ENCODE assay signal across 16 cellular contexts in the genomic region with DNA sequence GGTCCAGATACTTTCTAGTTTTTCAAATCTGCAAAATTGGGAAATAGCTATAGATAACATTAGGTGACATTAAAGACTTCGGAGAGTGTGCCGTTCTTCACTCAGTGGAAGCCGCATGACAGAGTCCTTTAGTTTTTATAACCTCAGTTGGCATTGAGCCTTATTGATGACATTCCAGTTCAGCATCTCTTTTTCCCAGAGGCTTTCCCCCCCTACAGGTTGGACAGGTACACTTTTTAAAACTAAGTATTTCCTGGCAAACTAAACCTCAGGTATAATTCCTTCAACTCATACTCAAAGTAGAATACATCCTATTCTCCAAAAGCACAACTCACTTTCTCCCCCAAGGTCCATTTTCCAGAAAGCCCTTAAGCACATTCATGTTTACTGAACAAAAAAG. TPM values are rescaled to one million over a fixed set of nuclear protein-coding genes. Genes with fewer than 3 reads are reported as not detected.
DNase-seq lines count a peak whose midpoint lies in the region; ATAC-seq and TF ChIP-seq lines count a peak whose summit lies in the region.
"Had no signal": no experiment of that assay in that cellular context is flagged by ENCODE, and none has a peak within 500 bp of the region (broad histone marks: within the 10 kb centered on the region; RNA-seq: fewer than 3 reads in every experiment).

No MANE protein-coding gene starts in this region.

- in situ Hi-C loops in transverse colon (cut with MboI; ENCODE audit: low pct_ligation_motif_present in 1 of 4, low pct_unique_long_range_greater_than_20kb in 1 of 4, low sequenced_read_pairs in 3 of 4), result no loop called here

- no peak overlapping the region for H3K9ac ChIP-seq in PC-3 (ENCODE audit: low read length)

- no peaks in the 10 kb centered on the region for H3K4me1 ChIP-seq in breast epithelium
- H3K4me1 ChIP-seq in PC-3 (ENCODE audit: insufficient read depth, low read length), result peaks cover 17% of the 10 kb centered on the region
- peaks cover 12 to 13% of the 10 kb centered on the region in 2 donors for H3K4me1 ChIP-seq in left lung
- H3K4me1 ChIP-seq in transverse colon, result peaks cover 6 to 51% (median 40%) of the 10 kb centered on the region in 4 donors
- peaks cover 0 to 3% of the 10 kb centered on the region in 2 donors for H3K4me1 ChIP-seq in aorta (ENCODE audit: control insufficient read depth in 1 of 2, insufficient read depth in 2 of 2, low read length in 2 of 2)
- H3K4me1 ChIP-seq: HAP-1 had no signal

- peak overlapping the region in 2 of 3 donors; percentile 7 to 21 for H3K4me3 ChIP-seq in breast epithelium
- no peak overlapping the region for H3K4me3 ChIP-seq in PC-3 (ENCODE audit: low read length)
- no peak overlapping the region for H3K4me3 ChIP-seq in left lung
- peak overlapping the region in 1 of 4 donors; percentile 4 for H3K4me3 ChIP-seq in transverse colon
- H3K4me3 ChIP-seq in aorta (ENCODE audit: low read length in 2 of 2), result no peak overlapping the region
- H3K4me3 ChIP-seq: HAP-1, PC-9, SK-N-MC had no signal

- H3K79me2 ChIP-seq in PC-3 (ENCODE audit: low read length), result no peaks in the 10 kb centered on the region

- no peak for TF ChIP-seq EP300 in transverse colon (IDR thresholded peaks at IDR 0.05; ENCODE audit: low read depth)

- no peaks in the 10 kb centered on the region for H3K27me3 Mint-ChIP-seq in MCF 10A (ENCODE audit: insufficient read depth, unreplicated experiment)
- no peaks in the 10 kb centered on the region; the same call in 1 of the 2 replicates for H3K27me3 Mint-ChIP-seq in HFFc6 (ENCODE audit: insufficient read depth)
- H3K27me3 Mint-ChIP-seq: CD4-positive, CD25-positive, alpha-beta regulatory T cell had no signal

- intact Hi-C loops in breast epithelium (cut with DNase I; ENCODE audit: low total_unique reads), result no loop called here
- intact Hi-C loops in MCF 10A (cut with micrococcal nuclease), result no loop called here
- intact Hi-C loops in PC-3 (cut with micrococcal nuclease), result no loop called here
- intact Hi-C loops in left lung (cut with DNase I), result no loop called here
- intact Hi-C loops in transverse colon (cut with DNase I; ENCODE audit: low total_unique reads), result no loop called here
- intact Hi-C loops in aorta (cut with DNase I), result no loop called here

- ATAC-seq in PC-3 (no peak), left lung (no peak), aorta (ENCODE audit: low FRiP score) (no peak)

- H3K4me3 Mint-ChIP-seq in MCF 10A (ENCODE audit: unreplicated experiment) (no peak overlapping the region), HFFc6 (no peak overlapping the region)
- H3K4me3 Mint-ChIP-seq: CD4-positive, CD25-positive, alpha-beta regulatory T cell had no signal

- CTCF ChIA-PET in MCF 10A (lab: Yijun Ruan, JAX), result interaction anchor here (2.0 kb wide), 1 partner anchor 12 kb away, joined by 6 read pairs; no protein-coding TSS in a partner anchor
- CTCF ChIA-PET in PC-3 (lab: Charles Lee), result no interaction called here

- no peaks in the 10 kb centered on the region for H4K20me1 ChIP-seq in PC-3 (ENCODE audit: low read length)

- WGBS in transverse colon (ENCODE audit: low coverage in 1 of 2), 2 donors, result 46 to 64% methylated on average over 3 of the region's 3 CpGs
- 88 to 89% methylated on average over 3 of the region's 3 CpGs for WGBS in aorta, 2 donors

- no peaks in the 10 kb centered on the region for H3F3A ChIP-seq in PC-3 (ENCODE audit: low read length, unreplicated experiment)

- no peak overlapping the region for H3K27ac Mint-ChIP-seq in MCF 10A (ENCODE audit: low read depth, unreplicated experiment)
- H3K27ac Mint-ChIP-seq in HFFc6, result no peak overlapping the region

- BruUV-seq in MCF 10A (replicated peaks; lab: Mats Ljungman, UMichigan) (no TSS peak), PC-3 (replicated peaks; lab: Mats Ljungman, UMichigan) (no TSS peak)

- POLR2A ChIA-PET in MCF 10A (lab: Yijun Ruan, JAX), result no interaction called here
- POLR2A ChIA-PET in PC-3 (lab: Charles Lee; ENCODE audit: unreplicated experiment), result no interaction called here

- no peak for TF ChIP-seq POLR2A in breast epithelium (IDR thresholded peaks at IDR 0.05)
- TF ChIP-seq POLR2A in transverse colon (IDR thresholded peaks at IDR 0.05), result no peak

- H3K36me3 Mint-ChIP-seq in MCF 10A (ENCODE audit: insufficient read depth, unreplicated experiment) (no peaks in the 10 kb centered on the region), HFFc6 (ENCODE audit: low read depth) (no peaks in the 10 kb centered on the region)

- H3K4me2 ChIP-seq in PC-3 (ENCODE audit: low read length), result peak overlapping the region; percentile 41; the same call in 1 of the 2 replicates
- H3K4me2 ChIP-seq: PC-9 had no signal

- H3K27ac ChIP-seq in breast epithelium (peak overlapping the region; percentile 64 to 69), PC-3 (ENCODE audit: low read length) (no peak overlapping the region), left lung (peak overlapping the region; percentile 75 to 81), transverse colon (peak overlapping the region; percentile 66 to 87 (median 76)), aorta (ENCODE audit: low read depth in 1 of 2, low read length in 2 of 2) (peak overlapping the region in 1 of 2 donors; percentile 33)
- H3K27ac ChIP-seq: PC-9, SK-N-MC had no signal

- H3K36me3 ChIP-seq in breast epithelium (no peaks in the 10 kb centered on the region), PC-3 (ENCODE audit: low read depth, low read length) (no peaks in the 10 kb centered on the region), left lung (peaks cover 0 to 8% of the 10 kb centered on the region in 2 donors), transverse colon (no peaks in the 10 kb centered on the region), aorta (ENCODE audit: control insufficient read depth in 1 of 2, insufficient read depth in 2 of 2, low read length in 1 of 2) (peaks cover 2 to 3% of the 10 kb centered on the region in 2 donors)

- TF ChIP-seq CTCF in breast epithelium (IDR thresholded peaks at IDR 0.05), result peak in 1 of 3 donors; percentile 7
- TF ChIP-seq CTCF in MCF 10A (IDR thresholded peaks at IDR 0.05; ENCODE audit: unreplicated experiment), result no peak
- no peak for TF ChIP-seq CTCF in PC-3 (conservative IDR thresholded peaks at IDR 0.05; ENCODE audit: low read depth, low read length)
- TF ChIP-seq CTCF in left lung (IDR thresholded peaks at IDR 0.05), result no peak
- no peak for TF ChIP-seq CTCF in transverse colon (IDR thresholded peaks at IDR 0.05)
- no peak for TF ChIP-seq CTCF in HFFc6 (IDR thresholded peaks at IDR 0.05)

- no peaks in the 10 kb centered on the region for H3K9me3 ChIP-seq in breast epithelium
- H3K9me3 ChIP-seq in PC-3 (ENCODE audit: low read length), result no peaks in the 10 kb centered on the region
- no peaks in the 10 kb centered on the region for H3K9me3 ChIP-seq in left lung
- no peaks in the 10 kb centered on the region for H3K9me3 ChIP-seq in transverse colon
- H3K9me3 ChIP-seq in aorta (ENCODE audit: control insufficient read depth, low read length), result no peaks in the 10 kb centered on the region
- H3K9me3 ChIP-seq: HAP-1 had no signal

- no peak overlapping the region for H2AFZ ChIP-seq in PC-3 (ENCODE audit: low read length)
- H2AFZ ChIP-seq: PC-9 had no signal

- H3K4me1 Mint-ChIP-seq in MCF 10A (ENCODE audit: insufficient read depth, unreplicated experiment), result no peaks in the 10 kb centered on the region
- H3K4me1 Mint-ChIP-seq in HFFc6 (ENCODE audit: low read depth), result no peaks in the 10 kb centered on the region

- H3K9me2 ChIP-seq in PC-3 (replicated peaks; ENCODE audit: low read length), result no peaks in the 10 kb centered on the region

- H3K27me3 ChIP-seq in breast epithelium, result no peaks in the 10 kb centered on the region
- H3K27me3 ChIP-seq in PC-3 (ENCODE audit: low read length), result no peaks in the 10 kb centered on the region
- H3K27me3 ChIP-seq in left lung, result no peaks in the 10 kb centered on the region
- no peaks in the 10 kb centered on the region for H3K27me3 ChIP-seq in transverse colon
- H3K27me3 ChIP-seq in aorta (ENCODE audit: control insufficient read depth in 1 of 2, insufficient read depth in 2 of 2, low read length in 1 of 2), result no peaks in the 10 kb centered on the region

- DNase-seq in breast epithelium (ENCODE audit: low spot score in 2 of 2) (no peak), MCF 10A (ENCODE audit: unreplicated experiment) (no peak), PC-3 (peak; percentile 21), left lung (no peak), transverse colon (no peak), HFFc6 (no peak), HK-2 (ENCODE audit: unreplicated experiment) (no peak), aorta (no peak)
- DNase-seq: Calu3; CD4-positive, CD25-positive, alpha-beta regulatory T cell; Karpas-422; NK-92 treated with Interleukin-12 subunit alpha and Interleukin-12 subunit beta, amount 100 ng/mL, for 24 hours; PC-9 had no signal

- H3K9me3 Mint-ChIP-seq in MCF 10A (ENCODE audit: unreplicated experiment), result no peaks in the 10 kb centered on the region
- no peaks in the 10 kb centered on the region for H3K9me3 Mint-ChIP-seq in HFFc6
- H3K9me3 Mint-ChIP-seq: CD4-positive, CD25-positive, alpha-beta regulatory T cell had no signal

RNA-seq across cellular contexts. Expression of a gene that starts 58.7 kb away (rescaled TPM):
- total RNA-seq in breast epithelium, result under 1 TPM in 2 of 3 donors, not detected in 1; 0.16 to 0.66 TPM
- total RNA-seq in MCF 10A (2022), result not detected in 2 replicates
- not detected in 2 replicates for total RNA-seq in PC-3 (2014; rRNA removed)
- total RNA-seq in left lung, result 10 to 100 TPM in 1 of 2 donors, 1 to 10 TPM in 1; 7.0 to 13.0 TPM
- not detected for total RNA-seq in transverse colon
- not detected for total RNA-seq in HFFc6 (2021; fragmentation: NEBNext Ultra II Directional; extraction: Animal tissue kit (Norgen Biotek cat#: 25700))
- total RNA-seq in aorta, result under 1 TPM in 1 of 2 donors, not detected in 1; 0.18 TPM
- not detected for polyA plus RNA-seq in aorta
- total RNA-seq: A673; Calu3; CD4-positive, CD25-positive, alpha-beta regulatory T cell; PC-9 had no signal

Comparison
In these comparisons a context has a peak if more than half of its experiments do, and no peak if none do; other contexts are left out.
1. H3K4me3 ChIP-seq: peak in breast epithelium (2 of 3); none in PC-3 (single experiment), left lung (0 of 2) and aorta (0 of 2).